8 cellular contexts compared by ENCODE assay signal in the genomic region with DNA sequence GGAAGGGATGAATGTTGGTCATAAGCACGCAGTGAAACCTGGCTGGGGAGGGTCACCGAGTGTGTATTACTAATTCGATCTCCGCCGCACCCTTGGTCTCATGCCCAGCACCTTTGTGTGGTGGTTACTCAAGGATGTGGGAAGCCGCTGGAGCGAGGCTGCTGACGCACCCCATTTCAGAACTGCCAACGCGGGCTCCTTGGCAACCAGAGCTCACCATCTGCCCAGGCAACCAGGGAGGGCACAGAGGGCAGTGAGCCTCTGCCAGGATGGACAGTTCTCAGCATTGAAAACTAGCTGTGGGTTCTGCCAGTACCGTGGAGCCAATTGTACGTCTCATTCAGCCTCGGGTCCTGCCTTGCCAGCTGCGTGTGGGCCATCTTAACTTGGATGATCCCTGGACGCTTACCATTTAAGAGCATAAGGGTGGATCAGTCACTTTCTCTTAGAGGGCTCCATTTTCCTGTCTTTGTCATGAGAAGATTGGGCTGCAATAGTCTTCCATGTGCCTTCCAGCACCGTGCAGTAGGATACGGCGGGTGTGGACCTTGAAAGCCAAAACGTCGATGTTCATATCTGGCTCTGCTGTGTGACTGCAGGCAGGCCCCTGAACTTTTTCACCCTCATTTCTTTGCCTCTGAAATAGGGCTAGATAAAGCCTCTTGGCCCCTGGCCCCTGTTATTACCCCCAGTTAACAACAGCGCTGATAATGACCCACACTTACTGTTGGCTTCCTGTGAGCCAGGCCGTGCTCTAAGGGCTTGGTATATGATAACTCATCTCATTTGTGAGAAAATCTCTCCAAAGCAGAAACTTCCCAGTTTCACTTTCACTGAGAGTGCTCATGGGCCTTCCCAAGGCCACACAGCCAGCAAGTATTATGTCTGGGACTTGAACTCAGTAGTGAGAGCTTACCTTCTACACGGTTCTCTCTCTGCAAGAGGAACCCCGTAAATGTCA.
A peak's percentile ranks its signal among the peaks of the same experiment; 100 is the strongest.
DNase-seq lines count a peak whose midpoint lies in the region; ATAC-seq and TF ChIP-seq lines count a peak whose summit lies in the region.

No MANE protein-coding gene starts in this region.

- no peaks in the 10 kb centered on the region for H3K4me1 ChIP-seq in colonic mucosa
- peaks cover 5% of the 10 kb centered on the region for H3K4me1 ChIP-seq in prostate gland (replicated peaks)

- CTCF ChIA-PET in activated CD8-positive, alpha-beta memory T cell treated with anti-CD3 and anti-CD28 coated beads, Interleukin-2, amount 10 ng/mL, durations not matched to agents 7 days and 5 days (lab: Charles Lee): interaction anchor here (0.8 kb wide), 1 partner anchor 484 kb away, joined by 3 read pairs; no protein-coding TSS in a partner anchor

- no peaks in the 10 kb centered on the region for H3K9me3 Mint-ChIP-seq in activated CD8-positive, alpha-beta memory T cell treated with anti-CD3 and anti-CD28 coated beads, Interleukin-2, amount 10 ng/mL, durations not matched to agents 7 days and 5 days (ENCODE audit: low read depth)

- H3K27me3 ChIP-seq in colonic mucosa: no peaks in the 10 kb centered on the region
- H3K27me3 ChIP-seq in prostate gland (replicated peaks; ENCODE audit: insufficient read depth): no peaks in the 10 kb centered on the region

- H3K9me3 ChIP-seq in colonic mucosa (no peaks in the 10 kb centered on the region), prostate gland (no peaks in the 10 kb centered on the region)

- 67% methylated on average over 24 of the region's 24 CpGs for WGBS in prostate gland

- H3K4me3 ChIP-seq in colonic mucosa: no peak overlapping the region
- H3K4me3 ChIP-seq in prostate gland: no peak overlapping the region

- TF ChIP-seq CTCF in colonic mucosa (IDR thresholded peaks at IDR 0.05): no peak
- no peak for TF ChIP-seq CTCF in prostate gland (IDR thresholded peaks at IDR 0.05)

- no peaks in the 10 kb centered on the region for H3K36me3 Mint-ChIP-seq in activated CD8-positive, alpha-beta memory T cell treated with anti-CD3 and anti-CD28 coated beads, Interleukin-2, amount 10 ng/mL, durations not matched to agents 7 days and 5 days

- H3K4me1 Mint-ChIP-seq in activated CD8-positive, alpha-beta memory T cell treated with anti-CD3 and anti-CD28 coated beads, Interleukin-2, amount 10 ng/mL, durations not matched to agents 7 days and 5 days: peaks cover 7% of the 10 kb centered on the region

- H3K36me3 ChIP-seq in colonic mucosa (no peaks in the 10 kb centered on the region), prostate gland (no peaks in the 10 kb centered on the region)

- DNase-seq in CD1c-positive myeloid dendritic cell (ENCODE audit: extremely low spot score) (peak; percentile 83), LHCN-M2 (ENCODE audit: low read depth) (peak; percentile 3), colonic mucosa (no peak), prostate gland (ENCODE audit: low spot score) (peak; percentile 73), NCI-H187 treated with DMSO at 0.1 percent for 48 hours (lab: John Stamatoyannopoulos, UW) (no peak), NCI-H1048 (lab: John Stamatoyannopoulos, UW) (no peak)
- no peak for DNase-seq in activated CD8-positive, alpha-beta memory T cell treated with anti-CD3 and anti-CD28 coated beads, Interleukin-2, amount 10 ng/mL, durations not matched to agents 7 days and 5 days

- peaks cover 10% of the 10 kb centered on the region for H3K27me3 Mint-ChIP-seq in activated CD8-positive, alpha-beta memory T cell treated with anti-CD3 and anti-CD28 coated beads, Interleukin-2, amount 10 ng/mL, durations not matched to agents 7 days and 5 days

- H3K4me3 Mint-ChIP-seq in activated CD8-positive, alpha-beta memory T cell treated with anti-CD3 and anti-CD28 coated beads, Interleukin-2, amount 10 ng/mL, durations not matched to agents 7 days and 5 days: no peak overlapping the region

- ATAC-seq in GM21360 (IDR thresholded peaks at IDR 0.05; ENCODE audit: unreplicated experiment): peak; percentile 88
- no peak for ATAC-seq in activated CD8-positive, alpha-beta memory T cell treated with anti-CD3 and anti-CD28 coated beads, Interleukin-2, amount 10 ng/mL, durations not matched to agents 7 days and 5 days

- H3K9ac ChIP-seq in colonic mucosa (ENCODE audit: low read depth in 2 of 2, low read length in 2 of 2): no peak overlapping the region

- H3K27ac ChIP-seq in colonic mucosa (peak overlapping the region; percentile 25), prostate gland (peak overlapping the region; percentile 67 to 72)

- intact Hi-C loops in colonic mucosa (cut with DNase I) (no loop called here), prostate gland (cut with DNase I) (no loop called here)

- H3K27ac Mint-ChIP-seq in activated CD8-positive, alpha-beta memory T cell treated with anti-CD3 and anti-CD28 coated beads, Interleukin-2, amount 10 ng/mL, durations not matched to agents 7 days and 5 days: no peak overlapping the region

- no peak for TF ChIP-seq POLR2A in prostate gland (IDR thresholded peaks at IDR 0.05)

Comparison
In these comparisons a context has a peak if more than half of its experiments do, and no peak if none do; other contexts are left out.
1. DNase-seq: peak in CD1c-positive myeloid dendritic cell (single experiment), LHCN-M2 (single experiment) and prostate gland (single experiment); none in colonic mucosa (single experiment), activated CD8-positive, alpha-beta memory T cell treated with anti-CD3 and anti-CD28 coated beads, Interleukin-2, amount 10 ng/mL, durations not matched to agents 7 days and 5 days (single experiment), NCI-H187 treated with DMSO at 0.1 percent for 48 hours (single experiment) and NCI-H1048 (single experiment).